9 cellular contexts compared by ENCODE assay signal in genomic region chr5:69491838-69492390, GRCh38. TPM values are rescaled to one million over a fixed set of nuclear protein-coding genes. Genes with fewer than 3 reads are reported as not detected.
DNase-seq lines count a peak whose midpoint lies in the region; ATAC-seq and TF ChIP-seq lines count a peak whose summit lies in the region.
"Had no signal": no experiment of that assay in that cellular context is flagged by ENCODE, and none has a peak within 500 bp of the region (broad histone marks: within the 10 kb centered on the region; RNA-seq: fewer than 3 reads in every experiment).

No MANE protein-coding gene starts in this region.

- DNase-seq in activated CD4-positive, alpha-beta T cell treated with anti-CD3 and anti-CD28 coated beads, Interleukin-2, amount 10 ng/mL, durations not matched to agents 7 days and 5 days = no peak
- DNase-seq in activated CD4-positive, alpha-beta T cell treated with anti-CD3 and anti-CD28 coated beads for 4 hours = no peak
- DNase-seq in activated naive CD8-positive, alpha-beta T cell treated with anti-CD3 and anti-CD28 coated beads, Interleukin-2, amount 50 U/mL, for 24 hours = no peak
- DNase-seq in thoracic aorta (ENCODE audit: low spot score) (no peak), NCI-H1048 (lab: John Stamatoyannopoulos, UW) (no peak), NCI-H128 (lab: John Stamatoyannopoulos, UW; ENCODE audit: unreplicated experiment) (no peak)
- DNase-seq: activated gamma-delta T cell treated with Interleukin-2 at 50 U/mL for 16 hours had no signal

- CTCF ChIA-PET in activated CD4-positive, alpha-beta T cell treated with anti-CD3 and anti-CD28 coated beads, Interleukin-2, amount 10 ng/mL, durations not matched to agents 7 days and 5 days (lab: Charles Lee) = no interaction called here

- H3K4me3 Mint-ChIP-seq in activated CD4-positive, alpha-beta T cell treated with anti-CD3 and anti-CD28 coated beads, Interleukin-2, amount 10 ng/mL, durations not matched to agents 7 days and 5 days = peak overlapping the region; percentile 65
- peak overlapping the region; percentile 65 for H3K4me3 Mint-ChIP-seq in activated naive CD8-positive, alpha-beta T cell treated with anti-CD3 and anti-CD28 coated beads, Interleukin-2, amount 50 U/mL, for 24 hours

- no peaks in the 10 kb centered on the region for H3K36me3 ChIP-seq in thoracic aorta

- H3K9me3 ChIP-seq in thoracic aorta = no peaks in the 10 kb centered on the region

- H3K27ac Mint-ChIP-seq in activated CD4-positive, alpha-beta T cell treated with anti-CD3 and anti-CD28 coated beads, Interleukin-2, amount 10 ng/mL, durations not matched to agents 7 days and 5 days = no peak overlapping the region
- H3K27ac Mint-ChIP-seq in activated naive CD8-positive, alpha-beta T cell treated with anti-CD3 and anti-CD28 coated beads, Interleukin-2, amount 50 U/mL, for 24 hours = no peak overlapping the region

- TF ChIP-seq CTCF in thoracic aorta (IDR thresholded peaks at IDR 0.05) = no peak

- H3K9me3 Mint-ChIP-seq in activated CD4-positive, alpha-beta T cell treated with anti-CD3 and anti-CD28 coated beads, Interleukin-2, amount 10 ng/mL, durations not matched to agents 7 days and 5 days = no peaks in the 10 kb centered on the region
- H3K9me3 Mint-ChIP-seq in activated naive CD8-positive, alpha-beta T cell treated with anti-CD3 and anti-CD28 coated beads, Interleukin-2, amount 50 U/mL, for 24 hours = no peaks in the 10 kb centered on the region

- H3K4me3 ChIP-seq in thoracic aorta = peak overlapping the region; percentile 73

- ATAC-seq in activated naive CD8-positive, alpha-beta T cell treated with anti-CD3 and anti-CD28 coated beads, Interleukin-2, amount 50 U/mL, for 24 hours = no peak
- ATAC-seq in thoracic aorta (ENCODE audit: insufficient number of reproducible peaks, low FRiP score, low read depth) (no peak), GM19324 (IDR thresholded peaks at IDR 0.05; ENCODE audit: low FRiP score, unreplicated experiment) (no peak)

- POLR2A ChIA-PET in activated CD4-positive, alpha-beta T cell treated with anti-CD3 and anti-CD28 coated beads, Interleukin-2, amount 10 ng/mL, durations not matched to agents 7 days and 5 days (lab: Charles Lee) = no interaction called here

- peaks cover 68% of the 10 kb centered on the region for H3K27me3 Mint-ChIP-seq in activated CD4-positive, alpha-beta T cell treated with anti-CD3 and anti-CD28 coated beads, Interleukin-2, amount 10 ng/mL, durations not matched to agents 7 days and 5 days
- peaks cover 59% of the 10 kb centered on the region for H3K27me3 Mint-ChIP-seq in activated naive CD8-positive, alpha-beta T cell treated with anti-CD3 and anti-CD28 coated beads, Interleukin-2, amount 50 U/mL, for 24 hours

- H3K27ac ChIP-seq in layer of hippocampus (ENCODE audit: low read depth, low read length) = peak overlapping the region; percentile 38
- no peak overlapping the region for H3K27ac ChIP-seq in thoracic aorta

- H3K36me3 Mint-ChIP-seq in activated CD4-positive, alpha-beta T cell treated with anti-CD3 and anti-CD28 coated beads, Interleukin-2, amount 10 ng/mL, durations not matched to agents 7 days and 5 days (ENCODE audit: low read depth) = no peaks in the 10 kb centered on the region
- no peaks in the 10 kb centered on the region for H3K36me3 Mint-ChIP-seq in activated naive CD8-positive, alpha-beta T cell treated with anti-CD3 and anti-CD28 coated beads, Interleukin-2, amount 50 U/mL, for 24 hours (ENCODE audit: low read depth)

- peaks cover 0 to 22% of the 10 kb centered on the region in 2 donors for H3K4me1 ChIP-seq in thoracic aorta (ENCODE audit: control insufficient read depth in 1 of 2, low read depth in 2 of 2)

- peaks cover 9% of the 10 kb centered on the region for H3K4me1 Mint-ChIP-seq in activated CD4-positive, alpha-beta T cell treated with anti-CD3 and anti-CD28 coated beads, Interleukin-2, amount 10 ng/mL, durations not matched to agents 7 days and 5 days
- peaks cover 6% of the 10 kb centered on the region for H3K4me1 Mint-ChIP-seq in activated naive CD8-positive, alpha-beta T cell treated with anti-CD3 and anti-CD28 coated beads, Interleukin-2, amount 50 U/mL, for 24 hours

- H3K27me3 ChIP-seq in layer of hippocampus (ENCODE audit: control insufficient read depth, insufficient read depth, low read length) = no peaks in the 10 kb centered on the region
- no peaks in the 10 kb centered on the region for H3K27me3 ChIP-seq in thoracic aorta (replicated peaks; ENCODE audit: insufficient read depth)

RNA-seq across cellular contexts. Expression of gene OCLN, which starts 0.7 kb away (rescaled TPM):
- total RNA-seq in activated CD4-positive, alpha-beta T cell treated with anti-CD3 and anti-CD28 coated beads, Interleukin-2, amount 10 ng/mL, durations not matched to agents 7 days and 5 days = 1 to 10 TPM; 3.9 to 4.6 TPM
- 1 to 10 TPM; 4.0 to 8.5 TPM for total RNA-seq in thoracic aorta
